1 cellular context compared by ENCODE assay signal in genomic region chr21:41612674-41613250, GRCh38.
TF ChIP-seq lines count a peak whose summit lies in the region.

No MANE protein-coding gene starts in this region.

TF ChIP-seq in Ishikawa, 13 proteins besides CTCF, POLR2A, EP300 and RAD21 (continued from another document):
- TF ChIP-seq MAX (IDR thresholded peaks at IDR 0.05) (no peak), EGR1 (IDR thresholded peaks at IDR 0.05) (no peak), TCF12 (IDR thresholded peaks at IDR 0.05; ENCODE audit: low read depth) (peak; percentile 2; the same call in 1 of the 2 replicates), CREB1 (IDR thresholded peaks at IDR 0.05; ENCODE audit: low read depth) (no peak), NFIC (IDR thresholded peaks at IDR 0.05) (no peak), USF1 (IDR thresholded peaks at IDR 0.05) (no peak), ZBTB7A (IDR thresholded peaks at IDR 0.05; ENCODE audit: low read depth) (no peak), FOXM1 (IDR thresholded peaks at IDR 0.05; ENCODE audit: borderline replicate concordance, low read depth) (no peak)
